In genomic region chr9:128094166-128094949, GRCh38 we compare ENCODE assay signal across 8 cellular contexts. TPM values are rescaled to one million over a fixed set of nuclear protein-coding genes. Genes with fewer than 3 reads are reported as not detected.
DNase-seq lines count a peak whose midpoint lies in the region; ATAC-seq and TF ChIP-seq lines count a peak whose summit lies in the region.

No MANE protein-coding gene starts in this region.

- ATAC-seq in GM18873 (IDR thresholded peaks at IDR 0.05; ENCODE audit: low FRiP score, unreplicated experiment): peak; percentile 63
- ATAC-seq in HG03139 (IDR thresholded peaks at IDR 0.05; ENCODE audit: unreplicated experiment): peak; percentile 58
- ATAC-seq in activated CD4-positive, alpha-beta T cell treated with anti-CD3 and anti-CD28 coated beads for 36 hours: peak; percentile 94
- peak; percentile 3 for ATAC-seq in left lobe of liver

- H3K4me1 ChIP-seq in A673 (ENCODE audit: insufficient read depth, low read length, poor library complexity, severe bottlenecking) (peaks cover 62% of the 10 kb centered on the region), colonic mucosa (peaks cover 3% of the 10 kb centered on the region)

- peak overlapping the region; percentile 97 for H3K27ac Mint-ChIP-seq in activated CD4-positive, alpha-beta T cell treated with anti-CD3 and anti-CD28 coated beads for 36 hours

- peak overlapping the region; percentile 61 for H3K4me3 Mint-ChIP-seq in activated CD4-positive, alpha-beta T cell treated with anti-CD3 and anti-CD28 coated beads for 36 hours

- H3K9me3 ChIP-seq in A673 (ENCODE audit: low read depth, low read length, poor library complexity, severe bottlenecking): no peaks in the 10 kb centered on the region
- H3K9me3 ChIP-seq in colonic mucosa: no peaks in the 10 kb centered on the region

- H3K27me3 ChIP-seq in A673 (replicated peaks; ENCODE audit: insufficient read depth, low read depth, low read length, poor library complexity) (no peaks in the 10 kb centered on the region), colonic mucosa (no peaks in the 10 kb centered on the region)

- no peaks in the 10 kb centered on the region for H3K27me3 Mint-ChIP-seq in activated CD4-positive, alpha-beta T cell treated with anti-CD3 and anti-CD28 coated beads for 36 hours

- POLR2A ChIA-PET in A673 (lab: Charles Lee; ENCODE audit: low non-redundant PET): no interaction called here
- POLR2A ChIA-PET in activated CD4-positive, alpha-beta T cell treated with anti-CD3 and anti-CD28 coated beads for 36 hours (lab: Charles Lee): interaction anchor here (1.0 to 1.2 kb wide), 2 partner anchors 22 to 26 kb away, joined by 5 to 10 read pairs; partner anchors contain the start of genes NAIF1 and SLC25A25

- intact Hi-C loops in A673 (cut with micrococcal nuclease; ENCODE audit: unreplicated experiment): no loop called here
- intact Hi-C loops in activated CD4-positive, alpha-beta T cell treated with anti-CD3 and anti-CD28 coated beads for 36 hours (cut with DNase I, micrococcal nuclease): loop anchor here (1.0 to 5.0 kb wide), 7 partner anchors 22 to 152 kb away; partner anchors contain the start of gene NAIF1 (in 1 of the 2)
- intact Hi-C loops in colonic mucosa (cut with DNase I): no loop called here

- BruUV-seq in A673 (replicated peaks; lab: Mats Ljungman, UMichigan): TSS peak; percentile 54

- no peaks in the 10 kb centered on the region for H3K9me3 Mint-ChIP-seq in activated CD4-positive, alpha-beta T cell treated with anti-CD3 and anti-CD28 coated beads for 36 hours (ENCODE audit: low read depth)

- TF ChIP-seq CTCF in A673 (conservative IDR thresholded peaks at IDR 0.05; ENCODE audit: low read depth, low read length) (no peak), colonic mucosa (IDR thresholded peaks at IDR 0.05) (no peak)

- peaks cover 84% of the 10 kb centered on the region for H3K4me1 Mint-ChIP-seq in activated CD4-positive, alpha-beta T cell treated with anti-CD3 and anti-CD28 coated beads for 36 hours

- H3K9ac ChIP-seq in colonic mucosa (ENCODE audit: low read depth in 2 of 2, low read length in 2 of 2): peak overlapping the region in 1 of 2 donors; percentile 79

- H3K4me3 ChIP-seq in A673 (ENCODE audit: low read depth, low read length, poor library complexity, severe bottlenecking): peak overlapping the region; percentile 2
- no peak overlapping the region for H3K4me3 ChIP-seq in colonic mucosa

- CTCF ChIA-PET in A673 (lab: Charles Lee): interaction anchor here (1.0 kb wide), 1 partner anchor 23 kb away, joined by 8 read pairs; no protein-coding TSS in a partner anchor
- CTCF ChIA-PET in activated CD4-positive, alpha-beta T cell treated with anti-CD3 and anti-CD28 coated beads for 36 hours (lab: Charles Lee): interaction anchor here (0.6 to 3.2 kb wide), 14 partner anchors 11 to 554 kb away, joined by 3 to 20 read pairs (median 3); partner anchors contain the start of gene NAIF1

- DNase-seq in A673 (ENCODE audit: low spot score) (peak; percentile 98), NCI-H446 (lab: John Stamatoyannopoulos, UW) (peak; percentile 85 to 88), colonic mucosa (peak; percentile 90), left lobe of liver (ENCODE audit: low spot score) (peak; percentile 71)
- peak; percentile 93 for DNase-seq in activated CD4-positive, alpha-beta T cell treated with anti-CD3 and anti-CD28 coated beads for 36 hours
- peak; percentile 59 to 65 for DNase-seq in stimulated activated CD4-positive, alpha-beta T cell treated with anti-CD3 and anti-CD28 coated beads, Interleukin-1b, Interleukin-23, amount 100 ng/mL, for 4 hours (ENCODE audit: low read depth in 2 of 2)

- H3K36me3 Mint-ChIP-seq in activated CD4-positive, alpha-beta T cell treated with anti-CD3 and anti-CD28 coated beads for 36 hours (ENCODE audit: low read depth): peaks cover 9% of the 10 kb centered on the region

- peak overlapping the region; percentile 63 for H3K27ac ChIP-seq in A673 (ENCODE audit: low read depth, low read length, poor library complexity, severe bottlenecking)
- peak overlapping the region; percentile 82 for H3K27ac ChIP-seq in colonic mucosa

- H3K36me3 ChIP-seq in A673 (ENCODE audit: insufficient read depth, low read length, poor library complexity, severe bottlenecking) (no peaks in the 10 kb centered on the region), colonic mucosa (no peaks in the 10 kb centered on the region)

RNA-seq across cellular contexts. Expression of gene SLC25A25, which starts 26.3 kb away (rescaled TPM):
- total RNA-seq in A673 (2021) (24.7 and 26.1 TPM in 2 replicates), colonic mucosa (10 to 100 TPM; 12.3 to 19.7 TPM), left lobe of liver (76.9 TPM)
- total RNA-seq in activated CD4-positive, alpha-beta T cell treated with anti-CD3 and anti-CD28 coated beads for 36 hours: 10 to 100 TPM in 1 of 2 experiments, 1 to 10 TPM in 1; 6.9 to 10.8 TPM

RNA-seq across cellular contexts. Expression of gene NAIF1, which starts 27.2 kb away (rescaled TPM):
- 9.3 and 10.8 TPM in 2 replicates for total RNA-seq in A673 (2021)
- total RNA-seq in activated CD4-positive, alpha-beta T cell treated with anti-CD3 and anti-CD28 coated beads for 36 hours: 10 to 100 TPM; 11.3 to 13.7 TPM
- 10 to 100 TPM; 10.8 to 11.6 TPM for total RNA-seq in colonic mucosa
- 6.3 TPM for total RNA-seq in left lobe of liver

RNA-seq across cellular contexts. Expression of gene PTGES2, which starts 33.2 kb away (rescaled TPM):
- total RNA-seq in A673 (2021) (120 and 122 TPM in 2 replicates), colonic mucosa (100 to 1,000 TPM in 1 of 2 donors, 10 to 100 TPM in 1; 93.7 to 142 TPM), left lobe of liver (35.8 TPM)
- total RNA-seq in activated CD4-positive, alpha-beta T cell treated with anti-CD3 and anti-CD28 coated beads for 36 hours: 10 to 100 TPM; 47.7 to 48.5 TPM

RNA-seq across cellular contexts. Expression of gene LCN2, which starts 54.9 kb away (rescaled TPM):
- total RNA-seq in A673 (2021): not detected in 2 replicates
- not detected for total RNA-seq in activated CD4-positive, alpha-beta T cell treated with anti-CD3 and anti-CD28 coated beads for 36 hours
- 100 to 1,000 TPM; 162 to 374 TPM for total RNA-seq in colonic mucosa
- total RNA-seq in left lobe of liver: 2.7 TPM

Comparison
In these comparisons a context has a peak if more than half of its experiments do, and no peak if none do; other contexts are left out.
1. ATAC-seq: peak in every context shown above with its lines; median percentile 94 in activated CD4-positive, alpha-beta T cell treated with anti-CD3 and anti-CD28 coated beads for 36 hours; 63 in GM18873; 58 in HG03139; 3 in left lobe of liver.
2. intact Hi-C loops: an anchor here in activated CD4-positive, alpha-beta T cell treated with anti-CD3 and anti-CD28 coated beads for 36 hours (1.0 to 5.0 kb wide); none called in A673 and colonic mucosa.